15 cellular contexts compared by ENCODE assay signal in the genomic region with DNA sequence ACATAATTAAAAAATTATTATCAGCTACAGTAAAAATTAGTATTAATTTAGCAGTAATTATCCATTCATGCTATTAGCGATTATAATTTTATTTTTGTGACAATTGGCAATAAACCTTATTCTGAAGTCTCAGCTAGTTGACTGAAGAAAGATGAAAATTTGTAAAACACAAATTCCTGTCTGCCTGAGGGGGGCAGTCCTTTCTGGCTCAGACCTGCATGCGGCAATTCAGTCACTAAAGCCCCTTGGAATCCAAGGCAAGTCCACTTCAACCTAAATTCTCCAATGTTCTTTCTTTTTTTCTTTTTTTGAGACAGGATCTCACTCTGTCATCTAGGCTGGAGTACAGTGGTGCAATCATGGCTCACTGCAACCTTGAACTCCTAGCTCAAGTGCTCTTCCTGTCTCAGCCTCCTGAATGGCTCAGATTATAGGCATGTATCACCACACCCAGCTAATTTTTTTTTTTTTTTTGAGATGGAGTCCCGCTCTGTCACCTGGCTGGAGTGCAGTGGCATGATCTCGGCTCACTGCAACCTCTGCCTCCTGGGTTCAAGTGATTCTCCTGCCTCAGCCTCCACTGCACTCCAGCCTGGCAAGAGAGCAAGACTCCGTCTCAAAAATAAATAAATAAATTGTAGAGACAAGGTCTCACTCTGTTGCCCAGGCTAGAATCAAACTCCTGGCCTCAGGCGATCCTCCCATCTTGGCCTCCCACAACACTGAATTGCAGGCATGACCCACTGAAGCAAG. TPM values are rescaled to one million over a fixed set of nuclear protein-coding genes. Genes with fewer than 3 reads are reported as not detected.
A peak's percentile ranks its signal among the peaks of the same experiment; 100 is the strongest.
DNase-seq lines count a peak whose midpoint lies in the region; ATAC-seq, FAIRE-seq and TF ChIP-seq lines count a peak whose summit lies in the region.
"Had no signal": no experiment of that assay in that cellular context is flagged by ENCODE, and none has a peak within 500 bp of the region (broad histone marks: within the 10 kb centered on the region; RNA-seq: fewer than 3 reads in every experiment).

No MANE protein-coding gene starts in this region.

- FAIRE-seq in A549 (lab: Jason Lieb, UNC): no peak

- 84% methylated on average over 6 of the region's 6 CpGs for WGBS in A549 (ENCODE audit: missing lambda C conversion rate)

- H3K27me3 ChIP-seq in RWPE2 (ENCODE audit: insufficient read depth, poor library complexity, severe bottlenecking): no peaks in the 10 kb centered on the region
- H3K27me3 ChIP-seq: ascending aorta, testis had no signal

- H3K4me2 ChIP-seq in A549: peak overlapping the region; percentile 57

- no peak for TF ChIP-seq POLR2A in A549 (IDR thresholded peaks at IDR 0.05; ENCODE audit: low read length)

- TF ChIP-seq CTCF in A549 (IDR thresholded peaks at IDR 0.05) (no peak), HEK293 (tag by site-specific recombination; IDR thresholded peaks at IDR 0.05) (no peak), RWPE2 (IDR thresholded peaks at IDR 0.05; ENCODE audit: poor library complexity, severe bottlenecking) (no peak)

- TF ChIP-seq RAD21 in A549 (conservative IDR thresholded peaks at IDR 0.05 in 1 of 2, IDR thresholded peaks at IDR 0.05 in 1 of 2): no peak

- no peaks in the 10 kb centered on the region for H3K36me3 ChIP-seq in HEK293 (ENCODE audit: control insufficient read depth in 2 of 2, insufficient read depth in 1 of 2, low read length in 2 of 2)
- H3K36me3 ChIP-seq in RWPE2 (ENCODE audit: low read depth): no peaks in the 10 kb centered on the region
- H3K36me3 ChIP-seq: ascending aorta, heart left ventricle, neutrophil had no signal

- peaks cover 30% of the 10 kb centered on the region for H3K4me1 ChIP-seq in A549
- H3K4me1 ChIP-seq in HEK293 (ENCODE audit: control insufficient read depth, insufficient read depth, low read length): no peaks in the 10 kb centered on the region
- peaks cover 5% of the 10 kb centered on the region for H3K4me1 ChIP-seq in RWPE2 (ENCODE audit: insufficient read depth, poor library complexity, severe bottlenecking)
- H3K4me1 ChIP-seq: ascending aorta, heart left ventricle, testis had no signal

- no peak for TF ChIP-seq EP300 in A549 (IDR thresholded peaks at IDR 0.05)

- H3K4me3 ChIP-seq in A549 (no peak overlapping the region), HEK293 (ENCODE audit: low read depth, low read length) (no peak overlapping the region), RWPE2 (ENCODE audit: severe bottlenecking) (no peak overlapping the region)
- H3K4me3 ChIP-seq: ascending aorta, heart left ventricle, testis had no signal

- peak overlapping the region; percentile 50 to 83; a peak in 5 of 6 replicates for H3K27ac ChIP-seq in A549
- H3K27ac ChIP-seq in HEK293 (ENCODE audit: extremely low read depth, low read depth, low read length): no peak overlapping the region
- H3K27ac ChIP-seq in RWPE2 (ENCODE audit: poor library complexity, severe bottlenecking): peak overlapping the region; percentile 26
- H3K27ac ChIP-seq in epithelial cell of prostate: peak overlapping the region; percentile 67
- H3K27ac ChIP-seq: ascending aorta, heart left ventricle, neutrophil, testis had no signal

- H3K9me3 ChIP-seq in A549 (no peaks in the 10 kb centered on the region), HEK293 (ENCODE audit: control insufficient read depth, insufficient read depth, low read depth, low read length) (no peaks in the 10 kb centered on the region), RWPE2 (ENCODE audit: severe bottlenecking) (no peaks in the 10 kb centered on the region)
- H3K9me3 ChIP-seq: ascending aorta, heart left ventricle, neutrophil, testis had no signal

- peak in 1 of 2 experiments; percentile 20; a peak in 1 of 6 replicates for ATAC-seq in A549
- ATAC-seq in RWPE2 (ENCODE audit: low read depth): no peak
- no peak for ATAC-seq in HG03571 (IDR thresholded peaks at IDR 0.05; ENCODE audit: unreplicated experiment)
- ATAC-seq: heart left ventricle, left ventricle myocardium superior had no signal

- CTCF ChIA-PET in A549 (lab: Yijun Ruan, JAX): interaction anchor here (0.7 kb wide), 1 partner anchor 52 kb away, joined by 3 read pairs; no protein-coding TSS in a partner anchor
- CTCF ChIA-PET in HEK293 (lab: Yijun Ruan, JAX): interaction anchor here (0.6 to 1.6 kb wide), 10 partner anchors 12 to 338 kb away, joined by 3 to 7 read pairs (median 3); no protein-coding TSS in a partner anchor

- DNase-seq in A549 (ENCODE audit: low read depth in 1 of 2, low spot score in 1 of 2) (peak in 1 of 2 experiments; percentile 24), RWPE2 (ENCODE audit: low spot score) (no peak), epithelial cell of prostate (ENCODE audit: low read depth, low spot score) (no peak), foreskin melanocyte (no peak), DMS79 (lab: John Stamatoyannopoulos, UW) (no peak), SHP77 (lab: John Stamatoyannopoulos, UW) (no peak)
- DNase-seq: effector memory CD8-positive, alpha-beta T cell; heart left ventricle; left ventricle myocardium superior; NCI-H2171; testis had no signal

- POLR2A ChIA-PET in A549 (lab: Yijun Ruan, JAX) (no interaction called here), HEK293 (lab: Yijun Ruan, JAX) (interaction anchor here (0.6 to 1.6 kb wide), 4 partner anchors 11 to 65 kb away, joined by 3 to 4 read pairs (median 4); a partner anchor contains a TSS)

TF ChIP-seq in A549, 52 proteins besides CTCF, POLR2A, EP300 and RAD21 (continues in another document):
- TF ChIP-seq CHD4 (IDR thresholded peaks at IDR 0.05; ENCODE audit: borderline replicate concordance) (no peak), BHLHE40 (IDR thresholded peaks at IDR 0.05; ENCODE audit: low read depth, low read length) (no peak), POLR2AphosphoS2 (conservative IDR thresholded peaks at IDR 0.05; ENCODE audit: low read length) (no peak), JUNB (IDR thresholded peaks at IDR 0.05) (no peak), MAZ (IDR thresholded peaks at IDR 0.05; ENCODE audit: borderline replicate concordance, low read depth, low read length) (no peak), TP53 (CRISPR knock-in tag; IDR thresholded peaks at IDR 0.05) (no peak), MYC (IDR thresholded peaks at IDR 0.05; ENCODE audit: borderline replicate concordance, low read length) (no peak), NFE2L2 (conservative IDR thresholded peaks at IDR 0.05; ENCODE audit: low read length) (no peak), EHF (CRISPR knock-in tag; IDR thresholded peaks at IDR 0.05) (no peak)
- TF ChIP-seq, protein P1, sequence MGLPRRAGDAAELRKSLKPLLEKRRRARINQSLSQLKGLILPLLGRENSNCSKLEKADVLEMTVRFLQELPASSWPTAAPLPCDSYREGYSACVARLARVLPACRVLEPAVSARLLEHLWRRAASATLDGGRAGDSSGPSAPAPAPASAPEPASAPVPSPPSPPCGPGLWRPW (IDR thresholded peaks at IDR 0.05): no peak
- TF ChIP-seq, protein P2, sequence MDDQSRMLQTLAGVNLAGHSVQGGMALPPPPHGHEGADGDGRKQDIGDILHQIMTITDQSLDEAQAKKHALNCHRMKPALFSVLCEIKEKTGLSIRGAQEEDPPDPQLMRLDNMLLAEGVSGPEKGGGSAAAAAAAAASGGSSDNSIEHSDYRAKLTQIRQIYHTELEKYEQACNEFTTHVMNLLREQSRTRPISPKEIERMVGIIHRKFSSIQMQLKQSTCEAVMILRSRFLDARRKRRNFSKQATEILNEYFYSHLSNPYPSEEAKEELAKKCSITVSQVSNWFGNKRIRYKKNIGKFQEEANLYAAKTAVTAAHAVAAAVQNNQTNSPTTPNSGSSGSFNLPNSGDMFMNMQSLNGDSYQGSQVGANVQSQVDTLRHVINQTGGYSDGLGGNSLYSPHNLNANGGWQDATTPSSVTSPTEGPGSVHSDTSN (IDR thresholded peaks at IDR 0.05): no peak
- TF ChIP-seq, protein P3, sequence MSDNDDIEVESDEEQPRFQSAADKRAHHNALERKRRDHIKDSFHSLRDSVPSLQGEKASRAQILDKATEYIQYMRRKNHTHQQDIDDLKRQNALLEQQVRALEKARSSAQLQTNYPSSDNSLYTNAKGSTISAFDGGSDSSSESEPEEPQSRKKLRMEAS (IDR thresholded peaks at IDR 0.05): no peak

TF ChIP-seq in HEK293, 187 proteins besides CTCF, POLR2A, EP300 and RAD21 (continues in another document):
- TF ChIP-seq ZSCAN23 (tag by site-specific recombination; IDR thresholded peaks at IDR 0.05): no peak
- TF ChIP-seq, protein P4, sequence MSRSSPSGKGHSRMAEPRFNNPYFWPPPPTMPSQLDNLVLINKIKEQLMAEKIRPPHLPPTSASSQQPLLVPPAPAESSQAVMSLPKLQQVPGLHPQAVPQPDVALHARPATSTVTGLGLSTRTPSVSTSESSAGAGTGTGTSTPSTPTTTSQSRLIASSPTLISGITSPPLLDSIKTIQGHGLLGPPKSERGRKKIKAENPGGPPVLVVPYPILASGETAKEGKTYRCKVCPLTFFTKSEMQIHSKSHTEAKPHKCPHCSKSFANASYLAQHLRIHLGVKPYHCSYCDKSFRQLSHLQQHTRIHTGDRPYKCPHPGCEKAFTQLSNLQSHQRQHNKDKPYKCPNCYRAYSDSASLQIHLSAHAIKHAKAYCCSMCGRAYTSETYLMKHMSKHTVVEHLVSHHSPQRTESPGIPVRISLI (tag by site-specific recombination; IDR thresholded peaks at IDR 0.05): peak; percentile 43; the same call in 1 of the 2 replicates
- no peak for TF ChIP-seq ZNF175 (tag by site-specific recombination; IDR thresholded peaks at IDR 0.05)
- no peak for TF ChIP-seq ZNF433 (tag by site-specific recombination; IDR thresholded peaks at IDR 0.05; ENCODE audit: low read depth)
- TF ChIP-seq ZNF792 (tag by site-specific recombination; IDR thresholded peaks at IDR 0.05): 0 out of 2 replicates have a peak, but pooled peaks have one; percentile 19
- no peak for TF ChIP-seq ZNF19 (tag by site-specific recombination; IDR thresholded peaks at IDR 0.05; ENCODE audit: low read depth)
- no peak for TF ChIP-seq ZNF324 (tag by site-specific recombination; IDR thresholded peaks at IDR 0.05)
- peak; percentile 43; the same call in 1 of the 2 replicates for TF ChIP-seq ZBTB17 (tag by site-specific recombination; IDR thresholded peaks at IDR 0.05)
- no peak for TF ChIP-seq ZNF16 (tag by site-specific recombination; IDR thresholded peaks at IDR 0.05; ENCODE audit: low read depth)
- peak; percentile 7; the same call in 1 of the 2 replicates for TF ChIP-seq YY2 (tag by site-specific recombination; IDR thresholded peaks at IDR 0.05)
- TF ChIP-seq ZFHX2 (tag by site-specific recombination; conservative IDR thresholded peaks at IDR 0.05): no peak
- no peak for TF ChIP-seq ZNF223 (tag by site-specific recombination; IDR thresholded peaks at IDR 0.05)
- TF ChIP-seq ZNF23 (tag by site-specific recombination; IDR thresholded peaks at IDR 0.05; ENCODE audit: borderline replicate concordance): no peak
- TF ChIP-seq BCL11B (tag by site-specific recombination; IDR thresholded peaks at IDR 0.05; ENCODE audit: low read depth): no peak

RNA-seq across cellular contexts. Expression of a gene that starts 24.1 kb away (rescaled TPM):
- polyA plus RNA-seq in A549 (2011; rRNA removed) (1.7 and 2.1 TPM in 2 replicates), A549 (2017; fragmentation: RNase III; extraction: RNeasy Plus Mini Kit Qiagen cat#74134 plus additional on column Dnase treatment) (1.8 to 2.8 TPM (median 2.6 TPM) in 3 replicates)
- polyA plus RNA-seq in A549 (2012; cell fraction: cytosol; rRNA removed): 0.74 and 1.1 TPM in 2 replicates
- polyA plus RNA-seq in A549 (2012; cell fraction: nucleus; rRNA removed): 1.7 and 1.9 TPM in 2 replicates
- polyA minus RNA-seq in A549 (2011; rRNA and poly(A)+ RNA removed): 4.9 and 5.6 TPM in 2 replicates
